ENCODE assay signal across 1 cellular context in the genomic region with DNA sequence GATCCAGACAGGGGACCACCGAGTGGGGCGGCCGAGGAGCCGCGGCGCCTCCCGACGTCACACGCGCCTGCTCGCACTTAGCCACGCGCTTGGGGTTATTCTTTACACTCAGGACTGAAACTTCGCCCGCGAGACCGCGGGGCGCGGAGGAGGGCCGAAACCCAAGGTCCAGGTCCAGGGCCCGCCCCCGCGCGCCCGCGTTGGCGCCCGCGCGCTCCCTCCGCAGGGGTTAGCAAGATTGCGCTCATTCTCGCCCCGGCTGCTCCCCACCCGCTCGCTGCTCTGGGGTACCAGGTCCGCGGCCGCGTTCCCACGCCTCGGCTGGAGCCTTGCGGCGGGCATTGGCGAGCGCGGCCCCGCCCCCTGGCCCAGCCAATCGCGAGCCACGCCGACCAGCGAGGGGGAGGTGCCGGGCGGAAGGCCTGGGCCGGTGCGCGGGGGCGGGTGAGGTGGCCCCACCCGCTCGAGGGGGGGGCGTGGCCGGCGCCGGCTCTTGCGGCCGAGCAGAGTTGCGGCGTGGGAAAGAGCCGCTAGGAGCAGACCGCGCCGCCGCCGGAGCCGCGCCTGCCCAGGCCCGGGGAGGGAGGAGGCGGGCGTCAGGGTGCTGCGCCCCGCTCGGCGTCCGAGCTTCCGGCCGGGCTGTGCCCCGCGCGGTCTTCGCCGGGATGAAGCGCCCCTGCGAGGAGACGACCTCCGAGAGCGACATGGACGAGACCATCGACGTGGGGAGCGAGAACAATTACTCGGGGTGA.
TF ChIP-seq lines count a peak whose summit lies in the region.

A gene (plus strand): TSS at position 521 of the 752 bp plus-strand sequence. CDS start 145 bp downstream, at position 666.

TF ChIP-seq in HepG2, 621 proteins besides CTCF, POLR2A, EP300 and RAD21 (continued from another document and continues in another):
- TF ChIP-seq, protein P1, sequence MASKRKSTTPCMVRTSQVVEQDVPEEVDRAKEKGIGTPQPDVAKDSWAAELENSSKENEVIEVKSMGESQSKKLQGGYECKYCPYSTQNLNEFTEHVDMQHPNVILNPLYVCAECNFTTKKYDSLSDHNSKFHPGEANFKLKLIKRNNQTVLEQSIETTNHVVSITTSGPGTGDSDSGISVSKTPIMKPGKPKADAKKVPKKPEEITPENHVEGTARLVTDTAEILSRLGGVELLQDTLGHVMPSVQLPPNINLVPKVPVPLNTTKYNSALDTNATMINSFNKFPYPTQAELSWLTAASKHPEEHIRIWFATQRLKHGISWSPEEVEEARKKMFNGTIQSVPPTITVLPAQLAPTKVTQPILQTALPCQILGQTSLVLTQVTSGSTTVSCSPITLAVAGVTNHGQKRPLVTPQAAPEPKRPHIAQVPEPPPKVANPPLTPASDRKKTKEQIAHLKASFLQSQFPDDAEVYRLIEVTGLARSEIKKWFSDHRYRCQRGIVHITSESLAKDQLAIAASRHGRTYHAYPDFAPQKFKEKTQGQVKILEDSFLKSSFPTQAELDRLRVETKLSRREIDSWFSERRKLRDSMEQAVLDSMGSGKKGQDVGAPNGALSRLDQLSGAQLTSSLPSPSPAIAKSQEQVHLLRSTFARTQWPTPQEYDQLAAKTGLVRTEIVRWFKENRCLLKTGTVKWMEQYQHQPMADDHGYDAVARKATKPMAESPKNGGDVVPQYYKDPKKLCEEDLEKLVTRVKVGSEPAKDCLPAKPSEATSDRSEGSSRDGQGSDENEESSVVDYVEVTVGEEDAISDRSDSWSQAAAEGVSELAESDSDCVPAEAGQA (IDR thresholded peaks at IDR 0.05; ENCODE audit: low read depth) = no peak
- TF ChIP-seq, protein P1 (CRISPR knock-in tag; IDR thresholded peaks at IDR 0.05; ENCODE audit: borderline replicate concordance) = no peak
- 0 out of 2 replicates have a peak, but pooled peaks have one; percentile 59 for TF ChIP-seq ZFYVE20 (CRISPR knock-in tag; IDR thresholded peaks at IDR 0.05; ENCODE audit: borderline replicate concordance, low read depth)
- 0 out of 2 replicates have a peak, but pooled peaks have one; percentile 3 for TF ChIP-seq TOPORS (CRISPR knock-in tag; IDR thresholded peaks at IDR 0.05)
- TF ChIP-seq, protein P2, sequence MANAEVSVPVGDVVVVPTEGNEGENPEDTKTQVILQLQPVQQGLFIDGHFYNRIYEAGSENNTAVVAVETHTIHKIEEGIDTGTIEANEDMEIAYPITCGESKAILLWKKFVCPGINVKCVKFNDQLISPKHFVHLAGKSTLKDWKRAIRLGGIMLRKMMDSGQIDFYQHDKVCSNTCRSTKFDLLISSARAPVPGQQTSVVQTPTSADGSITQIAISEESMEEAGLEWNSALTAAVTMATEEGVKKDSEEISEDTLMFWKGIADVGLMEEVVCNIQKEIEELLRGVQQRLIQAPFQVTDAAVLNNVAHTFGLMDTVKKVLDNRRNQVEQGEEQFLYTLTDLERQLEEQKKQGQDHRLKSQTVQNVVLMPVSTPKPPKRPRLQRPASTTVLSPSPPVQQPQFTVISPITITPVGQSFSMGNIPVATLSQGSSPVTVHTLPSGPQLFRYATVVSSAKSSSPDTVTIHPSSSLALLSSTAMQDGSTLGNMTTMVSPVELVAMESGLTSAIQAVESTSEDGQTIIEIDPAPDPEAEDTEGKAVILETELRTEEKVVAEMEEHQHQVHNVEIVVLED (CRISPR knock-in tag; IDR thresholded peaks at IDR 0.05; ENCODE audit: borderline replicate concordance) = peak; percentile 87
- TF ChIP-seq GLI4 (CRISPR knock-in tag; IDR thresholded peaks at IDR 0.05; ENCODE audit: borderline replicate concordance) = peak; percentile 38; the same call in 1 of the 2 replicates
- no peak; the same call in 1 of the 2 replicates for TF ChIP-seq REPIN1 (CRISPR knock-in tag; IDR thresholded peaks at IDR 0.05; ENCODE audit: borderline replicate concordance, low read depth)
- TF ChIP-seq, protein P3, sequence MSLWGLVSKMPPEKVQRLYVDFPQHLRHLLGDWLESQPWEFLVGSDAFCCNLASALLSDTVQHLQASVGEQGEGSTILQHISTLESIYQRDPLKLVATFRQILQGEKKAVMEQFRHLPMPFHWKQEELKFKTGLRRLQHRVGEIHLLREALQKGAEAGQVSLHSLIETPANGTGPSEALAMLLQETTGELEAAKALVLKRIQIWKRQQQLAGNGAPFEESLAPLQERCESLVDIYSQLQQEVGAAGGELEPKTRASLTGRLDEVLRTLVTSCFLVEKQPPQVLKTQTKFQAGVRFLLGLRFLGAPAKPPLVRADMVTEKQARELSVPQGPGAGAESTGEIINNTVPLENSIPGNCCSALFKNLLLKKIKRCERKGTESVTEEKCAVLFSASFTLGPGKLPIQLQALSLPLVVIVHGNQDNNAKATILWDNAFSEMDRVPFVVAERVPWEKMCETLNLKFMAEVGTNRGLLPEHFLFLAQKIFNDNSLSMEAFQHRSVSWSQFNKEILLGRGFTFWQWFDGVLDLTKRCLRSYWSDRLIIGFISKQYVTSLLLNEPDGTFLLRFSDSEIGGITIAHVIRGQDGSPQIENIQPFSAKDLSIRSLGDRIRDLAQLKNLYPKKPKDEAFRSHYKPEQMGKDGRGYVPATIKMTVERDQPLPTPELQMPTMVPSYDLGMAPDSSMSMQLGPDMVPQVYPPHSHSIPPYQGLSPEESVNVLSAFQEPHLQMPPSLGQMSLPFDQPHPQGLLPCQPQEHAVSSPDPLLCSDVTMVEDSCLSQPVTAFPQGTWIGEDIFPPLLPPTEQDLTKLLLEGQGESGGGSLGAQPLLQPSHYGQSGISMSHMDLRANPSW (CRISPR knock-in tag; IDR thresholded peaks at IDR 0.05; ENCODE audit: borderline replicate concordance) = no peak
- TF ChIP-seq ZNF296 (CRISPR knock-in tag; conservative IDR thresholded peaks at IDR 0.05) = no peak
- TF ChIP-seq TCF12 (IDR thresholded peaks at IDR 0.05) = no peak
- TF ChIP-seq TCF12 (CRISPR knock-in tag; IDR thresholded peaks at IDR 0.05) = peak; percentile 10; the same call in 1 of the 2 replicates
- no peak for TF ChIP-seq ONECUT2 (CRISPR knock-in tag; IDR thresholded peaks at IDR 0.05)
- TF ChIP-seq, protein P4, sequence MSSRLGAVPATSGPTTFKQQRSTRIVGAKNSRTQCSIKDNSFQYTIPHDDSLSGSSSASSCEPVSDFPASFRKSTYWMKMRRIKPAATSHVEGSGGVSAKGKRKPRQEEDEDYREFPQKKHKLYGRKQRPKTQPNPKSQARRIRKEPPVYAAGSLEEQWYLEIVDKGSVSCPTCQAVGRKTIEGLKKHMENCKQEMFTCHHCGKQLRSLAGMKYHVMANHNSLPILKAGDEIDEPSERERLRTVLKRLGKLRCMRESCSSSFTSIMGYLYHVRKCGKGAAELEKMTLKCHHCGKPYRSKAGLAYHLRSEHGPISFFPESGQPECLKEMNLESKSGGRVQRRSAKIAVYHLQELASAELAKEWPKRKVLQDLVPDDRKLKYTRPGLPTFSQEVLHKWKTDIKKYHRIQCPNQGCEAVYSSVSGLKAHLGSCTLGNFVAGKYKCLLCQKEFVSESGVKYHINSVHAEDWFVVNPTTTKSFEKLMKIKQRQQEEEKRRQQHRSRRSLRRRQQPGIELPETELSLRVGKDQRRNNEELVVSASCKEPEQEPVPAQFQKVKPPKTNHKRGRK (CRISPR knock-in tag; IDR thresholded peaks at IDR 0.05) = no peak
- TF ChIP-seq RFX5 (IDR thresholded peaks at IDR 0.05; ENCODE audit: low read depth, low read length) = no peak
- peak; percentile 91 for TF ChIP-seq IKZF4 (CRISPR knock-in tag; IDR thresholded peaks at IDR 0.05; ENCODE audit: borderline replicate concordance, low read depth, not compliant biosample characterization)
- peak; percentile 72; the same call in 1 of the 2 replicates for TF ChIP-seq ZNF570 (CRISPR knock-in tag; IDR thresholded peaks at IDR 0.05; ENCODE audit: borderline replicate concordance)
- peak; percentile 60 for TF ChIP-seq SRSF1 (optimal IDR thresholded peaks at IDR 0.05; ENCODE audit: low read depth, low read length)
- no peak; the same call in 1 of the 2 replicates for TF ChIP-seq ZNF598 (CRISPR knock-in tag; IDR thresholded peaks at IDR 0.05; ENCODE audit: borderline replicate concordance)
- TF ChIP-seq, protein P5, sequence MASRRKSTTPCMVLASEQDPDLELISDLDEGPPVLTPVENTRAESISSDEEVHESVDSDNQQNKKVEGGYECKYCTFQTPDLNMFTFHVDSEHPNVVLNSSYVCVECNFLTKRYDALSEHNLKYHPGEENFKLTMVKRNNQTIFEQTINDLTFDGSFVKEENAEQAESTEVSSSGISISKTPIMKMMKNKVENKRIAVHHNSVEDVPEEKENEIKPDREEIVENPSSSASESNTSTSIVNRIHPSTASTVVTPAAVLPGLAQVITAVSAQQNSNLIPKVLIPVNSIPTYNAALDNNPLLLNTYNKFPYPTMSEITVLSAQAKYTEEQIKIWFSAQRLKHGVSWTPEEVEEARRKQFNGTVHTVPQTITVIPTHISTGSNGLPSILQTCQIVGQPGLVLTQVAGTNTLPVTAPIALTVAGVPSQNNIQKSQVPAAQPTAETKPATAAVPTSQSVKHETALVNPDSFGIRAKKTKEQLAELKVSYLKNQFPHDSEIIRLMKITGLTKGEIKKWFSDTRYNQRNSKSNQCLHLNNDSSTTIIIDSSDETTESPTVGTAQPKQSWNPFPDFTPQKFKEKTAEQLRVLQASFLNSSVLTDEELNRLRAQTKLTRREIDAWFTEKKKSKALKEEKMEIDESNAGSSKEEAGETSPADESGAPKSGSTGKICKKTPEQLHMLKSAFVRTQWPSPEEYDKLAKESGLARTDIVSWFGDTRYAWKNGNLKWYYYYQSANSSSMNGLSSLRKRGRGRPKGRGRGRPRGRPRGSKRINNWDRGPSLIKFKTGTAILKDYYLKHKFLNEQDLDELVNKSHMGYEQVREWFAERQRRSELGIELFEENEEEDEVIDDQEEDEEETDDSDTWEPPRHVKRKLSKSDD (CRISPR knock-in tag; IDR thresholded peaks at IDR 0.05; ENCODE audit: low read depth) = peak; percentile 70; the same call in 1 of the 2 replicates
- no peak for TF ChIP-seq HNRNPH1 (optimal IDR thresholded peaks at IDR 0.05; ENCODE audit: low read depth, low read length)
- peak; percentile 76 for TF ChIP-seq ZNF329 (CRISPR knock-in tag; IDR thresholded peaks at IDR 0.05; ENCODE audit: low read depth)
- TF ChIP-seq, protein P6, sequence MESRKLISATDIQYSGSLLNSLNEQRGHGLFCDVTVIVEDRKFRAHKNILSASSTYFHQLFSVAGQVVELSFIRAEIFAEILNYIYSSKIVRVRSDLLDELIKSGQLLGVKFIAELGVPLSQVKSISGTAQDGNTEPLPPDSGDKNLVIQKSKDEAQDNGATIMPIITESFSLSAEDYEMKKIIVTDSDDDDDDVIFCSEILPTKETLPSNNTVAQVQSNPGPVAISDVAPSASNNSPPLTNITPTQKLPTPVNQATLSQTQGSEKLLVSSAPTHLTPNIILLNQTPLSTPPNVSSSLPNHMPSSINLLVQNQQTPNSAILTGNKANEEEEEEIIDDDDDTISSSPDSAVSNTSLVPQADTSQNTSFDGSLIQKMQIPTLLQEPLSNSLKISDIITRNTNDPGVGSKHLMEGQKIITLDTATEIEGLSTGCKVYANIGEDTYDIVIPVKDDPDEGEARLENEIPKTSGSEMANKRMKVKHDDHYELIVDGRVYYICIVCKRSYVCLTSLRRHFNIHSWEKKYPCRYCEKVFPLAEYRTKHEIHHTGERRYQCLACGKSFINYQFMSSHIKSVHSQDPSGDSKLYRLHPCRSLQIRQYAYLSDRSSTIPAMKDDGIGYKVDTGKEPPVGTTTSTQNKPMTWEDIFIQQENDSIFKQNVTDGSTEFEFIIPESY (CRISPR knock-in tag; IDR thresholded peaks at IDR 0.05) = no peak
- peak; percentile 88 for TF ChIP-seq HOXA3 (CRISPR knock-in tag; IDR thresholded peaks at IDR 0.05)
- TF ChIP-seq, protein P7, sequence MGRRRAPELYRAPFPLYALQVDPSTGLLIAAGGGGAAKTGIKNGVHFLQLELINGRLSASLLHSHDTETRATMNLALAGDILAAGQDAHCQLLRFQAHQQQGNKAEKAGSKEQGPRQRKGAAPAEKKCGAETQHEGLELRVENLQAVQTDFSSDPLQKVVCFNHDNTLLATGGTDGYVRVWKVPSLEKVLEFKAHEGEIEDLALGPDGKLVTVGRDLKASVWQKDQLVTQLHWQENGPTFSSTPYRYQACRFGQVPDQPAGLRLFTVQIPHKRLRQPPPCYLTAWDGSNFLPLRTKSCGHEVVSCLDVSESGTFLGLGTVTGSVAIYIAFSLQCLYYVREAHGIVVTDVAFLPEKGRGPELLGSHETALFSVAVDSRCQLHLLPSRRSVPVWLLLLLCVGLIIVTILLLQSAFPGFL (CRISPR knock-in tag; IDR thresholded peaks at IDR 0.05) = no peak
- TF ChIP-seq NR2F2 (IDR thresholded peaks at IDR 0.05; ENCODE audit: borderline replicate concordance, low read depth) = no peak
- TF ChIP-seq ZNF562 (CRISPR knock-in tag; IDR thresholded peaks at IDR 0.05; ENCODE audit: borderline replicate concordance) = peak; percentile 19; the same call in 1 of the 2 replicates
- TF ChIP-seq HCFC1 (IDR thresholded peaks at IDR 0.05; ENCODE audit: low read depth, low read length) = no peak
- peak; percentile 93 for TF ChIP-seq ZNF547 (CRISPR knock-in tag; IDR thresholded peaks at IDR 0.05)
- no peak for TF ChIP-seq ZNF605 (CRISPR knock-in tag; IDR thresholded peaks at IDR 0.05)
